Comparison of ENCODE assay signal across 1 cellular context in genomic region chr6:85419046-85419759, GRCh38.
TF ChIP-seq lines count a peak whose summit lies in the region.

No MANE protein-coding gene starts in this region.

TF ChIP-seq in GM12878, 131 proteins besides CTCF, POLR2A, EP300 and RAD21 (continued from another document):
- no peak for TF ChIP-seq REST (IDR thresholded peaks at IDR 0.05; ENCODE audit: low read depth, low read length)
- peak; percentile 93 for TF ChIP-seq NBN (IDR thresholded peaks at IDR 0.05)
- no peak for TF ChIP-seq MXI1 (IDR thresholded peaks at IDR 0.05; ENCODE audit: low read depth, low read length)
- TF ChIP-seq MYB (IDR thresholded peaks at IDR 0.05; ENCODE audit: borderline replicate concordance, low read depth, low read length), result no peak
- no peak for TF ChIP-seq ZBTB40 (IDR thresholded peaks at IDR 0.05; ENCODE audit: borderline replicate concordance)
- no peak for TF ChIP-seq CBX5 (IDR thresholded peaks at IDR 0.05; ENCODE audit: low read depth)
- no peak for TF ChIP-seq KAT2A (conservative IDR thresholded peaks at IDR 0.05; ENCODE audit: control insufficient read depth, low read depth, low read length)
- TF ChIP-seq NFYA (IDR thresholded peaks at IDR 0.05; ENCODE audit: borderline replicate concordance, low read depth, low read length), result no peak
- TF ChIP-seq DPF2 (IDR thresholded peaks at IDR 0.05), result peak; percentile 62
- no peak for TF ChIP-seq CREM (IDR thresholded peaks at IDR 0.05; ENCODE audit: low read depth)
- TF ChIP-seq PBX3 (IDR thresholded peaks at IDR 0.05; ENCODE audit: insufficient replicate concordance, low read depth, low read length), result no peak
- TF ChIP-seq ZBED1 (IDR thresholded peaks at IDR 0.05; ENCODE audit: borderline replicate concordance), result no peak
- no peak for TF ChIP-seq ZNF384 (IDR thresholded peaks at IDR 0.05; ENCODE audit: borderline replicate concordance, low read depth, low read length)
- TF ChIP-seq RUNX3 (IDR thresholded peaks at IDR 0.05; ENCODE audit: low read length), result peak; percentile 93
- TF ChIP-seq GATAD2B (conservative IDR thresholded peaks at IDR 0.05; ENCODE audit: low read depth), result peak; percentile 63; the same call in 1 of the 2 replicates
- TF ChIP-seq IKZF1 (conservative IDR thresholded peaks at IDR 0.05), result peak; percentile 94
- 0 out of 2 replicates have a peak, but pooled peaks have one; percentile 21 for TF ChIP-seq GABPA (IDR thresholded peaks at IDR 0.05; ENCODE audit: low read depth)
